ENCODE assay signal across 7 cellular contexts in genomic region chr3:36993326-36994283, GRCh38. TPM values are rescaled to one million over a fixed set of nuclear protein-coding genes. Genes with fewer than 3 reads are reported as not detected.
DNase-seq lines count a peak whose midpoint lies in the region; ATAC-seq lines count a peak whose summit lies in the region.

Gene MLH1 (plus strand): TSS chr3:36993518. CDS start chr3:36993548, 30 bp downstream.

- DNase-seq in cerebellar cortex (ENCODE audit: low spot score) (peak; percentile 100), kidney tubule cell (ENCODE audit: low spot score) (peak; percentile 100), SIG-M5 treated with dmso at 0.1 percent for 504 hours (lab: John Stamatoyannopoulos, UW; ENCODE audit: unreplicated experiment) (no peak)
- peak; percentile 99 for DNase-seq in stimulated activated CD4-positive, alpha-beta T cell treated with anti-CD3 and anti-CD28 coated beads, Interleukin-1b, Interleukin-23, amount 100 ng/mL, for 48 hours

- intact Hi-C loops in T-helper 2 cell treated with Interferon-gamma antibody and Interleukin-4, amounts not matched to agents 100 ng/mL and 5 ng/mL, for 36 hours (cut with micrococcal nuclease): loop anchor here (1.0 to 2.0 kb wide), 4 partner anchors 23 to 1171 kb away; partner anchors contain the start of gene OXSR1

- ATAC-seq in GM18873 (IDR thresholded peaks at IDR 0.05; ENCODE audit: low FRiP score, unreplicated experiment): peak; percentile 95
- ATAC-seq in HG03103 (IDR thresholded peaks at IDR 0.05; ENCODE audit: low read depth, unreplicated experiment): peak; percentile 87

RNA-seq across cellular contexts. Expression of gene MLH1, which starts in this region (rescaled TPM):
- 54.6 and 56.4 TPM in 2 replicates for total RNA-seq in T-helper 2 cell treated with Interferon-gamma antibody and Interleukin-4, amounts not matched to agents 100 ng/mL and 5 ng/mL, for 36 hours
